ENCODE assay signal across 1 cellular context in genomic region chr6:27066381-27066780, GRCh38.
TF ChIP-seq lines count a peak whose summit lies in the region.

No MANE protein-coding gene starts in this region.

TF ChIP-seq in HepG2, 621 proteins besides CTCF, POLR2A, EP300 and RAD21:
- TF ChIP-seq ZNF646 (CRISPR knock-in tag; IDR thresholded peaks at IDR 0.05) (no peak), ZSCAN12 (CRISPR knock-in tag; IDR thresholded peaks at IDR 0.05) (no peak), THRA (CRISPR knock-in tag; IDR thresholded peaks at IDR 0.05; ENCODE audit: borderline replicate concordance) (no peak), ZSCAN22 (CRISPR knock-in tag; IDR thresholded peaks at IDR 0.05) (no peak), RBM22 (optimal IDR thresholded peaks at IDR 0.05; ENCODE audit: low read length) (no peak), ZSCAN9 (CRISPR knock-in tag; IDR thresholded peaks at IDR 0.05; ENCODE audit: borderline replicate concordance) (no peak)
- TF ChIP-seq, protein P1, sequence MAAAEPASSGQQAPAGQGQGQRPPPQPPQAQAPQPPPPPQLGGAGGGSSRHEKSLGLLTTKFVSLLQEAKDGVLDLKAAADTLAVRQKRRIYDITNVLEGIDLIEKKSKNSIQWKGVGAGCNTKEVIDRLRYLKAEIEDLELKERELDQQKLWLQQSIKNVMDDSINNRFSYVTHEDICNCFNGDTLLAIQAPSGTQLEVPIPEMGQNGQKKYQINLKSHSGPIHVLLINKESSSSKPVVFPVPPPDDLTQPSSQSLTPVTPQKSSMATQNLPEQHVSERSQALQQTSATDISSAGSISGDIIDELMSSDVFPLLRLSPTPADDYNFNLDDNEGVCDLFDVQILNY (CRISPR knock-in tag; conservative IDR thresholded peaks at IDR 0.05): no peak
- TF ChIP-seq, protein P2, sequence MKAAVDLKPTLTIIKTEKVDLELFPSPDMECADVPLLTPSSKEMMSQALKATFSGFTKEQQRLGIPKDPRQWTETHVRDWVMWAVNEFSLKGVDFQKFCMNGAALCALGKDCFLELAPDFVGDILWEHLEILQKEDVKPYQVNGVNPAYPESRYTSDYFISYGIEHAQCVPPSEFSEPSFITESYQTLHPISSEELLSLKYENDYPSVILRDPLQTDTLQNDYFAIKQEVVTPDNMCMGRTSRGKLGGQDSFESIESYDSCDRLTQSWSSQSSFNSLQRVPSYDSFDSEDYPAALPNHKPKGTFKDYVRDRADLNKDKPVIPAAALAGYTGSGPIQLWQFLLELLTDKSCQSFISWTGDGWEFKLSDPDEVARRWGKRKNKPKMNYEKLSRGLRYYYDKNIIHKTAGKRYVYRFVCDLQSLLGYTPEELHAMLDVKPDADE (CRISPR knock-in tag; IDR thresholded peaks at IDR 0.05): no peak
